ENCODE assay signal across 1 cellular context in genomic region chr3:11582123-11582968, GRCh38.
A peak's percentile ranks its signal among the peaks of the same experiment; 100 is the strongest.
TF ChIP-seq lines count a peak whose summit lies in the region.

No MANE protein-coding gene starts in this region.

TF ChIP-seq in H1, 55 proteins besides CTCF, POLR2A, EP300 and RAD21 (continued from another document):
- TF ChIP-seq CHD7 (IDR thresholded peaks at IDR 0.05; ENCODE audit: insufficient replicate concordance, low read length) (no peak), SP2 (IDR thresholded peaks at IDR 0.05; ENCODE audit: low read length) (no peak), SIN3A (conservative IDR thresholded peaks at IDR 0.05 in 1 of 2, IDR thresholded peaks at IDR 0.05 in 1 of 2; ENCODE audit: low read depth in 1 of 2, low read length in 2 of 2) (0 out of 4 replicates have a peak, but pooled peaks of 1 of the 2 experiments have one; percentile 29), SP1 (IDR thresholded peaks at IDR 0.05; ENCODE audit: low read depth, low read length) (0 out of 2 replicates have a peak, but pooled peaks have one; percentile 50), SUZ12 (IDR thresholded peaks at IDR 0.05; ENCODE audit: low read length) (no peak), ATF2 (IDR thresholded peaks at IDR 0.05; ENCODE audit: low read length) (peak; percentile 62; the same call in 1 of the 2 replicates), EGR1 (IDR thresholded peaks at IDR 0.05; ENCODE audit: borderline replicate concordance, low read depth, low read length) (peak; percentile 43; the same call in 1 of the 2 replicates), GTF2F1 (IDR thresholded peaks at IDR 0.05; ENCODE audit: borderline replicate concordance, low read depth, low read length) (no peak), TCF12 (IDR thresholded peaks at IDR 0.05; ENCODE audit: low read depth, low read length) (no peak), RBBP5 (IDR thresholded peaks at IDR 0.05; ENCODE audit: borderline replicate concordance, low read depth, low read length) (no peak), CEBPB (IDR thresholded peaks at IDR 0.05; ENCODE audit: low read depth, low read length) (0 out of 2 replicates have a peak, but pooled peaks have one; percentile 6), RFX5 (IDR thresholded peaks at IDR 0.05; ENCODE audit: borderline replicate concordance, low read depth, low read length) (no peak), ASH2L (IDR thresholded peaks at IDR 0.05; ENCODE audit: low read length) (peak; percentile 60), CHD2 (IDR thresholded peaks at IDR 0.05; ENCODE audit: low read length) (no peak)
